ENCODE assay signal across 2 cellular contexts in the genomic region with DNA sequence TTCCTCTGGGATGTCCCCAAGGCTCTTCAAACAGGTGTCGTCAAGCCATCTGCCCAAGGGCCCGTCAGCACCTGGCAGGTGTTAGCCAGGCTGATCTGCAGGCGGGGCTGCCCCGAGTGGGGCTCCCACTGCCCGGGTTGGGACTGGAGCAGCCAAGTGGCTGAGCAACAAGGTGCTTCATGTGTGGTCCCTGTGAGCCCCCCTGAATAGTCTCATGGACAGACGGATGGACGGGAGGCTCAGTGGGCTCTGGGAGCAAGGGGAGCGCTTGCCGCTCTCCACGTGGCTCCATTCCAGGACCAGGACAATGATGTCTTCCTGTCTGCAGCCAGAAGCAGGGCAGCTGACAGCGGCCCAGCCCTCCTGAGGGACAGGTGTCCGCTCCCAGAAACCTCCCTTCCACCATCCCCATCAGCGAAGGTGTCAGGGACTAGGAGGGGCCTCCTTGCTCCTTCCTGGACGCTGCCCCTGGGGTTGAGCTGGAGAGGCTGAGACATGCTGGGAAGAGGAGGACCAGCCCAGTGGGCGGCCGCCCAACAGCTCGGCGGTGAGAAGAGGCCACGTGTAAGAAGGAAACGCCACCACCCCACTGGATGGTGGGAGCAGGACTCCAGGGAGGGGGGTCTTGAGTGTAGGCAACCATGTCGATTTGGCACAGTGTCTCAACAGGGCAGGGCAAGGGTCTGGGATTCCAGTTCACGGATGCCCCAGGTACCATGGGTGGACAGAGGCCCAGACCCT.
TF ChIP-seq lines count a peak whose summit lies in the region.

No MANE protein-coding gene starts in this region.

TF ChIP-seq in IMR-90, 13 proteins besides CTCF, POLR2A, EP300 and RAD21:
- no peak for TF ChIP-seq MAFK (IDR thresholded peaks at IDR 0.05; ENCODE audit: low read depth, low read length)
- TF ChIP-seq FOS (IDR thresholded peaks at IDR 0.05; ENCODE audit: low read depth, low read length) = no peak
- no peak for TF ChIP-seq NFE2L2 (IDR thresholded peaks at IDR 0.05; ENCODE audit: low read depth, low read length)
- TF ChIP-seq SMC3 (IDR thresholded peaks at IDR 0.05; ENCODE audit: low read depth, low read length) = no peak
- no peak for TF ChIP-seq MAZ (IDR thresholded peaks at IDR 0.05; ENCODE audit: borderline replicate concordance, low read depth, low read length)
- no peak for TF ChIP-seq CEBPB (IDR thresholded peaks at IDR 0.05; ENCODE audit: low read depth, low read length)
- no peak for TF ChIP-seq RCOR1 (IDR thresholded peaks at IDR 0.05; ENCODE audit: insufficient replicate concordance, low read length)
- TF ChIP-seq CHD1 (IDR thresholded peaks at IDR 0.05; ENCODE audit: low read depth, low read length) = no peak
- no peak for TF ChIP-seq BHLHE40 (IDR thresholded peaks at IDR 0.05; ENCODE audit: low read depth, low read length)
- TF ChIP-seq, protein P1, sequence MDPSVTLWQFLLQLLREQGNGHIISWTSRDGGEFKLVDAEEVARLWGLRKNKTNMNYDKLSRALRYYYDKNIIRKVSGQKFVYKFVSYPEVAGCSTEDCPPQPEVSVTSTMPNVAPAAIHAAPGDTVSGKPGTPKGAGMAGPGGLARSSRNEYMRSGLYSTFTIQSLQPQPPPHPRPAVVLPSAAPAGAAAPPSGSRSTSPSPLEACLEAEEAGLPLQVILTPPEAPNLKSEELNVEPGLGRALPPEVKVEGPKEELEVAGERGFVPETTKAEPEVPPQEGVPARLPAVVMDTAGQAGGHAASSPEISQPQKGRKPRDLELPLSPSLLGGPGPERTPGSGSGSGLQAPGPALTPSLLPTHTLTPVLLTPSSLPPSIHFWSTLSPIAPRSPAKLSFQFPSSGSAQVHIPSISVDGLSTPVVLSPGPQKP (IDR thresholded peaks at IDR 0.05; ENCODE audit: borderline replicate concordance, low read depth, low read length) = no peak
- no peak for TF ChIP-seq MXI1 (IDR thresholded peaks at IDR 0.05; ENCODE audit: borderline replicate concordance, low read depth, low read length)
- TF ChIP-seq RFX5 (IDR thresholded peaks at IDR 0.05; ENCODE audit: low read depth, low read length) = no peak
- TF ChIP-seq, protein P2, sequence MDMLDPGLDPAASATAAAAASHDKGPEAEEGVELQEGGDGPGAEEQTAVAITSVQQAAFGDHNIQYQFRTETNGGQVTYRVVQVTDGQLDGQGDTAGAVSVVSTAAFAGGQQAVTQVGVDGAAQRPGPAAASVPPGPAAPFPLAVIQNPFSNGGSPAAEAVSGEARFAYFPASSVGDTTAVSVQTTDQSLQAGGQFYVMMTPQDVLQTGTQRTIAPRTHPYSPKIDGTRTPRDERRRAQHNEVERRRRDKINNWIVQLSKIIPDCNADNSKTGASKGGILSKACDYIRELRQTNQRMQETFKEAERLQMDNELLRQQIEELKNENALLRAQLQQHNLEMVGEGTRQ (IDR thresholded peaks at IDR 0.05; ENCODE audit: low read depth, low read length) = no peak

TF ChIP-seq in K562, 482 proteins besides CTCF, POLR2A, EP300 and RAD21:
- TF ChIP-seq RBFOX2 (IDR thresholded peaks at IDR 0.05; ENCODE audit: low read depth, low read length) (peak; percentile 31; the same call in 1 of the 2 replicates), PYGO2 (tag; IDR thresholded peaks at IDR 0.05) (no peak), ILF3 (IDR thresholded peaks at IDR 0.05; ENCODE audit: borderline replicate concordance) (no peak), SREBF1 (IDR thresholded peaks at IDR 0.05; ENCODE audit: borderline replicate concordance, low read depth, low read length) (no peak), POLR2G (IDR thresholded peaks at IDR 0.05; ENCODE audit: low read depth, low read length) (peak; percentile 59), POLR3G (IDR thresholded peaks at IDR 0.05; ENCODE audit: extremely low read depth, insufficient read length, insufficient replicate concordance) (no peak), BACH1 (tag; IDR thresholded peaks at IDR 0.05) (no peak), FUS (optimal IDR thresholded peaks at IDR 0.05; ENCODE audit: low read depth, low read length) (no peak), HDAC6 (IDR thresholded peaks at IDR 0.05; ENCODE audit: low read depth, low read length) (no peak), ZNF232 (CRISPR knock-in tag; IDR thresholded peaks at IDR 0.05) (no peak)
